15 cellular contexts compared by ENCODE assay signal in the genomic region with DNA sequence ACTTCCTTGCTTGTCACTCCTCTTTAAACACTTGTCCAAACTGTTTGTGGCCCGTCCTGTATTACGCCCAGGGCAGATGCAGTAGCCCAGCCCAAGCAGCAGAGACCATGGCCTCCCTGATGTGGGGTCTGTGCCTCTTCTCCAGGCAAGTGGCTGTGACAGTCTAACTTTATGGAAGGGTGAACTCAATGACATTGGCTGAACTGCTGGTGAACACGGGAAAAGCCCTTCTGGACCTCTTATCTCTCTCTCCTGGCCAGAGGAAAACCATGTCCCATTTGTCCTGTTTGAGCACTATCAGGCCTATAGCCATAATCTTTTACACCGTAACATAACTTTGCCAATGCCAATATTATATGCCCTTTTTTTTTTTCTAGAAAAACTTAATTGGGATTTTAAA.
A peak's percentile ranks its signal among the peaks of the same experiment; 100 is the strongest.
DNase-seq lines count a peak whose midpoint lies in the region; ATAC-seq lines count a peak whose summit lies in the region.
"Had no signal": no experiment of that assay in that cellular context is flagged by ENCODE, and none has a peak within 500 bp of the region (broad histone marks: within the 10 kb centered on the region; RNA-seq: fewer than 3 reads in every experiment).

No MANE protein-coding gene starts in this region.

- no peak for ATAC-seq in CD4-positive, CD25-positive, alpha-beta regulatory T cell (ENCODE audit: low read depth in 2 of 2)
- ATAC-seq in activated naive CD8-positive, alpha-beta T cell treated with anti-CD3 and anti-CD28 coated beads, Interleukin-2, amount 50 U/mL, for 24 hours = no peak
- no peak for ATAC-seq in natural killer cell treated with Interleukin-12 subunit alpha and Interleukin-12 subunit beta and Interleukin-15 and Interleukin-18, amount 100 ng/mL, for 72 hours
- no peak for ATAC-seq in HG03565 (IDR thresholded peaks at IDR 0.05; ENCODE audit: unreplicated experiment)
- ATAC-seq in HG02623 (IDR thresholded peaks at IDR 0.05; ENCODE audit: unreplicated experiment) = no peak
- no peak for ATAC-seq in GM21381 (IDR thresholded peaks at IDR 0.05; ENCODE audit: unreplicated experiment)

- H3K4me1 ChIP-seq in CD4-positive, CD25-positive, alpha-beta regulatory T cell (ENCODE audit: control insufficient read depth, insufficient read depth, low read length, poor library complexity, severe bottlenecking) = peaks cover 75% of the 10 kb centered on the region

- H3K27ac ChIP-seq in CD4-positive, CD25-positive, alpha-beta regulatory T cell (ENCODE audit: insufficient read depth, low read length, poor library complexity, severe bottlenecking) = peak overlapping the region; percentile 90

- no peaks in the 10 kb centered on the region for H3K27me3 ChIP-seq in CD4-positive, CD25-positive, alpha-beta regulatory T cell (ENCODE audit: control insufficient read depth, insufficient read depth, low read length)

- peak overlapping the region; percentile 50 to 99 (median 98) for H3K27ac Mint-ChIP-seq in CD4-positive, CD25-positive, alpha-beta regulatory T cell
- peak overlapping the region; percentile 25 to 94 (median 64) for H3K27ac Mint-ChIP-seq in IgD-negative memory B cell
- H3K27ac Mint-ChIP-seq in activated naive CD8-positive, alpha-beta T cell treated with anti-CD3 and anti-CD28 coated beads, Interleukin-2, amount 50 U/mL, for 24 hours = peak overlapping the region; percentile 41
- peak overlapping the region; percentile 96 to 99 for H3K27ac Mint-ChIP-seq in natural killer cell treated with Interleukin-12 subunit alpha and Interleukin-12 subunit beta and Interleukin-15 and Interleukin-18, amount 100 ng/mL, for 72 hours

- H3K36me3 ChIP-seq in CD4-positive, CD25-positive, alpha-beta regulatory T cell (ENCODE audit: control insufficient read depth, insufficient read depth, low read length) = no peaks in the 10 kb centered on the region
- H3K36me3 ChIP-seq: thoracic aorta had no signal

- no peaks in the 10 kb centered on the region for H3K27me3 Mint-ChIP-seq in CD4-positive, CD25-positive, alpha-beta regulatory T cell
- no peaks in the 10 kb centered on the region for H3K27me3 Mint-ChIP-seq in IgD-negative memory B cell
- H3K27me3 Mint-ChIP-seq in activated naive CD8-positive, alpha-beta T cell treated with anti-CD3 and anti-CD28 coated beads, Interleukin-2, amount 50 U/mL, for 24 hours = no peaks in the 10 kb centered on the region
- no peaks in the 10 kb centered on the region for H3K27me3 Mint-ChIP-seq in natural killer cell treated with Interleukin-12 subunit alpha and Interleukin-12 subunit beta and Interleukin-15 and Interleukin-18, amount 100 ng/mL, for 72 hours

- intact Hi-C loops in posterior cingulate gyrus (cut with DNase I) = no loop called here

- peak overlapping the region in 3 of 4 donors; percentile 1 to 85 (median 12) for H3K4me3 Mint-ChIP-seq in CD4-positive, CD25-positive, alpha-beta regulatory T cell
- H3K4me3 Mint-ChIP-seq in IgD-negative memory B cell = peak overlapping the region in 2 of 4 donors; percentile 38 to 80
- no peak overlapping the region for H3K4me3 Mint-ChIP-seq in activated naive CD8-positive, alpha-beta T cell treated with anti-CD3 and anti-CD28 coated beads, Interleukin-2, amount 50 U/mL, for 24 hours
- H3K4me3 Mint-ChIP-seq in natural killer cell treated with Interleukin-12 subunit alpha and Interleukin-12 subunit beta and Interleukin-15 and Interleukin-18, amount 100 ng/mL, for 72 hours = no peak overlapping the region

- no peaks in the 10 kb centered on the region for H3K9me3 Mint-ChIP-seq in CD4-positive, CD25-positive, alpha-beta regulatory T cell
- H3K9me3 Mint-ChIP-seq in IgD-negative memory B cell = no peaks in the 10 kb centered on the region
- no peaks in the 10 kb centered on the region for H3K9me3 Mint-ChIP-seq in activated naive CD8-positive, alpha-beta T cell treated with anti-CD3 and anti-CD28 coated beads, Interleukin-2, amount 50 U/mL, for 24 hours
- H3K9me3 Mint-ChIP-seq in natural killer cell treated with Interleukin-12 subunit alpha and Interleukin-12 subunit beta and Interleukin-15 and Interleukin-18, amount 100 ng/mL, for 72 hours = no peaks in the 10 kb centered on the region

- H3K4me3 ChIP-seq in CD4-positive, CD25-positive, alpha-beta regulatory T cell (ENCODE audit: low read depth, low read length) = no peak overlapping the region
- H3K4me3 ChIP-seq: smooth muscle cell, thoracic aorta had no signal

- no peaks in the 10 kb centered on the region for H3K9me3 ChIP-seq in CD4-positive, CD25-positive, alpha-beta regulatory T cell (ENCODE audit: control insufficient read depth in 2 of 2, low read length in 2 of 2)
- H3K9me3 ChIP-seq: thoracic aorta had no signal

- no peaks in the 10 kb centered on the region for H3K36me3 Mint-ChIP-seq in CD4-positive, CD25-positive, alpha-beta regulatory T cell
- H3K36me3 Mint-ChIP-seq in IgD-negative memory B cell = peaks cover 4% of the 10 kb centered on the region
- peaks cover 2% of the 10 kb centered on the region for H3K36me3 Mint-ChIP-seq in activated naive CD8-positive, alpha-beta T cell treated with anti-CD3 and anti-CD28 coated beads, Interleukin-2, amount 50 U/mL, for 24 hours (ENCODE audit: low read depth)
- no peaks in the 10 kb centered on the region for H3K36me3 Mint-ChIP-seq in natural killer cell treated with Interleukin-12 subunit alpha and Interleukin-12 subunit beta and Interleukin-15 and Interleukin-18, amount 100 ng/mL, for 72 hours

- peaks cover 44 to 96% (median 69%) of the 10 kb centered on the region in 4 donors for H3K4me1 Mint-ChIP-seq in CD4-positive, CD25-positive, alpha-beta regulatory T cell
- H3K4me1 Mint-ChIP-seq in IgD-negative memory B cell = peaks cover 64 to 73% (median 68%) of the 10 kb centered on the region in 3 donors
- H3K4me1 Mint-ChIP-seq in activated naive CD8-positive, alpha-beta T cell treated with anti-CD3 and anti-CD28 coated beads, Interleukin-2, amount 50 U/mL, for 24 hours = peaks cover 85% of the 10 kb centered on the region
- H3K4me1 Mint-ChIP-seq in natural killer cell treated with Interleukin-12 subunit alpha and Interleukin-12 subunit beta and Interleukin-15 and Interleukin-18, amount 100 ng/mL, for 72 hours (ENCODE audit: low read depth in 2 of 2) = peaks cover 66 to 73% of the 10 kb centered on the region in 2 donors

- no peak for DNase-seq in CD4-positive, CD25-positive, alpha-beta regulatory T cell
- DNase-seq in activated naive CD8-positive, alpha-beta T cell treated with anti-CD3 and anti-CD28 coated beads, Interleukin-2, amount 50 U/mL, for 24 hours = no peak
- no peak for DNase-seq in natural killer cell treated with Interleukin-12 subunit alpha and Interleukin-12 subunit beta and Interleukin-15 and Interleukin-18, amount 100 ng/mL, for 72 hours (ENCODE audit: low spot score)
- DNase-seq in posterior cingulate gyrus = no peak
- DNase-seq: glutamatergic neuron, HCEC 1CT, kidney glomerular epithelial cell, NCI-H1105, NCI-H226 had no signal

Comparison
In these comparisons a context has a peak if more than half of its experiments do, and no peak if none do; other contexts are left out.
1. H3K27ac Mint-ChIP-seq: peak in every context shown above with its lines; median percentile 98 in CD4-positive, CD25-positive, alpha-beta regulatory T cell; 98 in natural killer cell treated with Interleukin-12 subunit alpha and Interleukin-12 subunit beta and Interleukin-15 and Interleukin-18, amount 100 ng/mL, for 72 hours; 64 in IgD-negative memory B cell; 41 in activated naive CD8-positive, alpha-beta T cell treated with anti-CD3 and anti-CD28 coated beads, Interleukin-2, amount 50 U/mL, for 24 hours.
2. H3K4me3 Mint-ChIP-seq: peak in CD4-positive, CD25-positive, alpha-beta regulatory T cell (3 of 4); none in activated naive CD8-positive, alpha-beta T cell treated with anti-CD3 and anti-CD28 coated beads, Interleukin-2, amount 50 U/mL, for 24 hours (single experiment) and natural killer cell treated with Interleukin-12 subunit alpha and Interleukin-12 subunit beta and Interleukin-15 and Interleukin-18, amount 100 ng/mL, for 72 hours (single experiment).